In genomic region chr17:59844884-59845594, GRCh38 we compare ENCODE assay signal across 9 cellular contexts. TPM values are rescaled to one million over a fixed set of nuclear protein-coding genes. Genes with fewer than 3 reads are reported as not detected.
DNase-seq lines count a peak whose midpoint lies in the region; ATAC-seq and TF ChIP-seq lines count a peak whose summit lies in the region.
"Had no signal": no experiment of that assay in that cellular context is flagged by ENCODE, and none has a peak within 500 bp of the region (broad histone marks: within the 10 kb centered on the region; RNA-seq: fewer than 3 reads in every experiment).

No MANE protein-coding gene starts in this region.

- intact Hi-C loops in breast epithelium (cut with DNase I; ENCODE audit: low total_unique reads) = loop anchor here (10.0 kb wide), 1 partner anchor 60 kb away; no protein-coding TSS in a partner anchor
- intact Hi-C loops in naive thymus-derived CD4-positive, alpha-beta T cell (cut with micrococcal nuclease) = loop anchor here (2.0 to 5.0 kb wide), 4 partner anchors 18 to 1513 kb away; partner anchors contain the start of genes PTRH2 (in 1 of the 2), RPS6KB1 (in 1 of the 2), TUBD1 (in 1 of the 2) and VMP1 (in 1 of the 2)

- POLR2A ChIA-PET in CD8-positive, alpha-beta memory T cell (lab: Charles Lee) = no interaction called here
- POLR2A ChIA-PET in naive thymus-derived CD4-positive, alpha-beta T cell (lab: Charles Lee) = no interaction called here

- H3K36me3 Mint-ChIP-seq in CD8-positive, alpha-beta memory T cell = peaks cover 0 to 14% (median under 1%) of the 10 kb centered on the region in 3 donors
- H3K36me3 Mint-ChIP-seq in naive thymus-derived CD4-positive, alpha-beta T cell = peaks cover 0 to 31% (median 22%) of the 10 kb centered on the region in 5 donors

- no peak for ATAC-seq in naive thymus-derived CD4-positive, alpha-beta T cell

- H3K4me3 Mint-ChIP-seq in CD8-positive, alpha-beta memory T cell = peak overlapping the region in 2 of 7 donors; percentile 12 to 73
- H3K4me3 Mint-ChIP-seq in naive thymus-derived CD4-positive, alpha-beta T cell = peak overlapping the region in 2 of 10 donors; percentile 2 to 58

- peaks cover 59 to 85% (median 80%) of the 10 kb centered on the region in 3 donors for H3K4me1 Mint-ChIP-seq in CD8-positive, alpha-beta memory T cell
- peaks cover 39 to 75% (median 64%) of the 10 kb centered on the region in 7 donors for H3K4me1 Mint-ChIP-seq in naive thymus-derived CD4-positive, alpha-beta T cell

- no peak overlapping the region for H3K4me3 ChIP-seq in CD8-positive, alpha-beta memory T cell (ENCODE audit: low read length)
- no peak overlapping the region for H3K4me3 ChIP-seq in breast epithelium
- no peak overlapping the region for H3K4me3 ChIP-seq in naive thymus-derived CD4-positive, alpha-beta T cell (ENCODE audit: low read length)

- peaks cover 50% of the 10 kb centered on the region for H3K4me1 ChIP-seq in CD8-positive, alpha-beta memory T cell (ENCODE audit: insufficient read depth, low read length)
- H3K4me1 ChIP-seq in breast epithelium = peaks cover 3 to 8% of the 10 kb centered on the region in 2 donors
- H3K4me1 ChIP-seq in naive thymus-derived CD4-positive, alpha-beta T cell (ENCODE audit: control insufficient read depth in 2 of 2, insufficient read depth in 2 of 2, low read length in 2 of 2) = peaks cover 16 to 19% of the 10 kb centered on the region in 2 donors

- no peaks in the 10 kb centered on the region for H3K9me3 Mint-ChIP-seq in CD8-positive, alpha-beta memory T cell
- H3K9me3 Mint-ChIP-seq in naive thymus-derived CD4-positive, alpha-beta T cell = no peaks in the 10 kb centered on the region

- DNase-seq in CD8-positive, alpha-beta memory T cell = no peak
- peak; percentile 47 for DNase-seq in NCI-H2029 (lab: John Stamatoyannopoulos, UW)
- no peak for DNase-seq in breast epithelium (ENCODE audit: low spot score in 2 of 2)
- no peak for DNase-seq in naive thymus-derived CD4-positive, alpha-beta T cell
- no peak for DNase-seq in GOT3 (lab: John Stamatoyannopoulos, UW)
- no peak for DNase-seq in AG20443 (ENCODE audit: low spot score)
- no peak for DNase-seq in inferior parietal cortex (ENCODE audit: extremely low spot score)
- no peak for DNase-seq in LoVo (ENCODE audit: low spot score)
- DNase-seq: activated CD4-positive, CD25-positive, alpha-beta regulatory T cell had no signal

- H3K27me3 ChIP-seq in CD8-positive, alpha-beta memory T cell (ENCODE audit: insufficient read depth, low read length, poor library complexity, severe bottlenecking) = no peaks in the 10 kb centered on the region
- no peaks in the 10 kb centered on the region for H3K27me3 ChIP-seq in breast epithelium
- no peaks in the 10 kb centered on the region for H3K27me3 ChIP-seq in naive thymus-derived CD4-positive, alpha-beta T cell (ENCODE audit: control insufficient read depth in 2 of 2, insufficient read depth in 2 of 2, low read length in 2 of 2)

- peaks cover 0 to 1% of the 10 kb centered on the region in 2 donors for H3K27me3 Mint-ChIP-seq in CD8-positive, alpha-beta memory T cell
- H3K27me3 Mint-ChIP-seq in naive thymus-derived CD4-positive, alpha-beta T cell = peaks cover 0 to 9% (median 0%) of the 10 kb centered on the region in 5 donors

- TF ChIP-seq CTCF in breast epithelium (IDR thresholded peaks at IDR 0.05) = no peak

- no peak overlapping the region for H3K27ac ChIP-seq in CD8-positive, alpha-beta memory T cell (ENCODE audit: low read depth, low read length)
- peak overlapping the region; percentile 92 to 95 for H3K27ac ChIP-seq in breast epithelium
- H3K27ac ChIP-seq in naive thymus-derived CD4-positive, alpha-beta T cell (ENCODE audit: low read depth, low read length) = peak overlapping the region; percentile 60

- H3K9me3 ChIP-seq in CD8-positive, alpha-beta memory T cell (ENCODE audit: low read length) = no peaks in the 10 kb centered on the region
- H3K9me3 ChIP-seq in breast epithelium = no peaks in the 10 kb centered on the region
- H3K9me3 ChIP-seq in naive thymus-derived CD4-positive, alpha-beta T cell (ENCODE audit: control insufficient read depth in 2 of 3, low read length in 3 of 3) = no peaks in the 10 kb centered on the region

- H3K27ac Mint-ChIP-seq in CD8-positive, alpha-beta memory T cell = peak overlapping the region in 6 of 8 donors; percentile 52 to 85 (median 65)
- H3K27ac Mint-ChIP-seq in naive thymus-derived CD4-positive, alpha-beta T cell = peak overlapping the region; percentile 20 to 91 (median 71)

- peak; percentile 25 for TF ChIP-seq POLR2A in breast epithelium (IDR thresholded peaks at IDR 0.05)

- H3K36me3 ChIP-seq in CD8-positive, alpha-beta memory T cell (ENCODE audit: insufficient read depth, low read length) = no peaks in the 10 kb centered on the region
- no peaks in the 10 kb centered on the region for H3K36me3 ChIP-seq in breast epithelium
- H3K36me3 ChIP-seq in naive thymus-derived CD4-positive, alpha-beta T cell (ENCODE audit: control insufficient read depth in 2 of 3, insufficient read depth in 3 of 3, low read length in 3 of 3) = no peaks in the 10 kb centered on the region

- CTCF ChIA-PET in CD8-positive, alpha-beta memory T cell (lab: Charles Lee) = interaction anchor here (1.3 to 4.2 kb wide), 2 partner anchors 14 to 93 kb away, joined by 4 to 12 read pairs; no protein-coding TSS in a partner anchor
- CTCF ChIA-PET in naive thymus-derived CD4-positive, alpha-beta T cell (lab: Charles Lee) = no interaction called here

RNA-seq across cellular contexts. Expression of gene TUBD1, which starts 47.7 kb away (rescaled TPM):
- total RNA-seq in CD8-positive, alpha-beta memory T cell = 10 to 100 TPM in 1 of 2 experiments, 1 to 10 TPM in 1; 9.5 to 11.9 TPM
- 17.3 TPM for polyA plus RNA-seq in CD8-positive, alpha-beta memory T cell
- 10 to 100 TPM in 2 of 3 donors, 1 to 10 TPM in 1; 6.6 to 25.0 (median 19.7) TPM for total RNA-seq in breast epithelium
- total RNA-seq in naive thymus-derived CD4-positive, alpha-beta T cell = 10 to 100 TPM in 4 of 5 experiments, 1 to 10 TPM in 1; 8.2 to 42.1 (median 14.3) TPM
- 10 to 100 TPM; 25.5 to 31.9 TPM for polyA plus RNA-seq in naive thymus-derived CD4-positive, alpha-beta T cell

RNA-seq across cellular contexts. Expression of gene RPS6KB1, which starts 47.9 kb away (rescaled TPM):
- 10 to 100 TPM; 44.5 to 52.3 TPM for total RNA-seq in CD8-positive, alpha-beta memory T cell
- 24.4 TPM for polyA plus RNA-seq in CD8-positive, alpha-beta memory T cell
- total RNA-seq in breast epithelium = 10 to 100 TPM; 40.3 to 62.3 (median 47.5) TPM
- total RNA-seq in naive thymus-derived CD4-positive, alpha-beta T cell = 100 to 1,000 TPM in 1 of 5 experiments, 10 to 100 TPM in 4; 62.0 to 107 (median 71.5) TPM
- polyA plus RNA-seq in naive thymus-derived CD4-positive, alpha-beta T cell = 10 to 100 TPM; 27.3 to 34.3 TPM
